Comparison of ENCODE assay signal across 4 cellular contexts in genomic region chr3:62992520-62992919, GRCh38.
"Had no signal": no experiment of that assay in that cellular context is flagged by ENCODE, and none has a peak within 500 bp of the region (broad histone marks: within the 10 kb centered on the region; RNA-seq: fewer than 3 reads in every experiment).

No MANE protein-coding gene starts in this region.

- H2AFZ ChIP-seq: GM23338 had no signal

- H3K4me2 ChIP-seq: GM23338 had no signal

- DNase-seq: H9, HCEC 1CT, IMR-90 had no signal

- ATAC-seq: GM23338 had no signal

- H3K4me3 ChIP-seq: GM23338 had no signal
